In the genomic region with DNA sequence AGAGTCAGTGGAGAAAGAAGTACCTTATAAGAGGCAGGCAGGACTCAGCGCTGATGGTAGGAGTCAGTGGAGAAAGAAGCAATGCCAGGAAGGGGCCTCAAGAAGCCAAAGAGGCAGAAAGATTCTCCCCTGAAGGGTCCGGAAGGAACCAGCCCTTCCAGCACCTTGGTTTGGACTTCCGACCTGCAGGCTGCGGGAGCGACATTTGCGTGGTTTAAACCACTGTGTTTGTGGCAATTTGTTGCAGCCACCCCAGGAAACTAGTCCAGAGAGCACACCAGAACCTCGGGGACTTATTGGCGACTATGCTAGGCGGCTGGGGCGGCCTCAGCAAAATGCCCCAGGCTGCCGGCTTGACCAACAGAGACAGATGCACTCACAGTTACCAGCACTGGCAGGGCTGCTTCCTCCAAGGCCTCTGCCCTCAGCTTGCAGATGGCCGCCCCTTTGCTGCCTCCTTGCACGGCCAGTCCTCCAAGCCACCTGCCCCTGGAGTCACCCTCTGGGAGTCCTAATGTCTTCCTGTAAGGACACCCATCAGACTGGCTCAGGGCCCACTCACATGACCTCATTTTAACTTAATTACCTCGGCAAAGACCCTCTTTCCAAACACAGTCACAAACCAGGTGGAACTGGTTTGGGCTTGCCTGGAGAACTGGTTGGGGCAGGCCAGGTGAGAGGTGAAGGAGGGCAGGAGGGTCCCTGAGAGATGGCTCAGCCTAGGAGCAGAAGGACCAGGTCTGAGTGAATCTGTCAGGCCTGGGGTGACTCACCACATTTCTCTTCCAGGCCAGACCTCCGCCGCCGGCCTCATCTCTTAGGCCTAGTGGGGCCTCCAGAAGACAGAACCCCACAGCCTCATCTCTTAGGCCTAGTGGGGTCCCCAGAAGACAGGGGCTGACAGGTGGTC, we compare ENCODE assay signal across 12 cellular contexts. TPM values are rescaled to one million over a fixed set of nuclear protein-coding genes. Genes with fewer than 3 reads are reported as not detected.
DNase-seq lines count a peak whose midpoint lies in the region; ATAC-seq and TF ChIP-seq lines count a peak whose summit lies in the region.
"Had no signal": no experiment of that assay in that cellular context is flagged by ENCODE, and none has a peak within 500 bp of the region (broad histone marks: within the 10 kb centered on the region; RNA-seq: fewer than 3 reads in every experiment).

No MANE protein-coding gene starts in this region.

- H3K9me3 ChIP-seq in neuronal stem cell (replicated peaks in 1 of 2; ENCODE audit: control insufficient read depth in 2 of 2, insufficient read depth in 1 of 2, low read depth in 1 of 2, low read length in 2 of 2), result no peaks in the 10 kb centered on the region
- no peaks in the 10 kb centered on the region for H3K9me3 ChIP-seq in WERI-Rb-1 (ENCODE audit: severe bottlenecking)
- H3K9me3 ChIP-seq: right lobe of liver had no signal

- H2AK5ac ChIP-seq in neuronal stem cell (ENCODE audit: low read depth, low read length), result no peak overlapping the region

- CTCF ChIA-PET in MCF 10A (lab: Yijun Ruan, JAX), result interaction anchor here (1.8 kb wide), 1 partner anchor 87 kb away, joined by 4 read pairs; no protein-coding TSS in a partner anchor

- no peak overlapping the region for H3K4me3 ChIP-seq in neuronal stem cell (ENCODE audit: low read length in 2 of 2)
- no peak overlapping the region for H3K4me3 ChIP-seq in WERI-Rb-1 (ENCODE audit: low read depth, low read length)
- H3K4me3 ChIP-seq: coronary artery, right lobe of liver had no signal

- BruUV-seq in MCF 10A (replicated peaks; lab: Mats Ljungman, UMichigan), result no TSS peak

- peak overlapping the region; percentile 81 for H3K27ac Mint-ChIP-seq in MCF 10A (ENCODE audit: low read depth, unreplicated experiment)
- H3K27ac Mint-ChIP-seq: stimulated activated naive B cell treated with anti-CD40 and anti-IgM and Interleukin-4, amounts not matched to agents 10 μg/mL and 1 μg/mL and 100 μg/mL, for 72 hours had no signal

- H2BK5ac ChIP-seq in neuronal stem cell (ENCODE audit: low read length), result peak overlapping the region; percentile 43

- H3K27me3 ChIP-seq in neuronal stem cell (ENCODE audit: control insufficient read depth in 3 of 3, insufficient read depth in 3 of 3, low read depth in 1 of 3, low read length in 3 of 3) (no peaks in the 10 kb centered on the region), WERI-Rb-1 (ENCODE audit: insufficient read depth, low read depth, severe bottlenecking) (no peaks in the 10 kb centered on the region)
- H3K27me3 ChIP-seq: right lobe of liver had no signal

- H3K36me3 Mint-ChIP-seq in MCF 10A (ENCODE audit: insufficient read depth, unreplicated experiment), result no peaks in the 10 kb centered on the region
- H3K36me3 Mint-ChIP-seq: stimulated activated naive B cell treated with anti-CD40 and anti-IgM and Interleukin-4, amounts not matched to agents 10 μg/mL and 1 μg/mL and 100 μg/mL, for 72 hours had no signal

- H2AFZ ChIP-seq in neuronal stem cell (ENCODE audit: low read length), result peak overlapping the region; percentile 73

- peak overlapping the region; percentile 3 for H3K18ac ChIP-seq in neuronal stem cell (ENCODE audit: low read length)

- peaks cover 35% of the 10 kb centered on the region for H3K4me1 Mint-ChIP-seq in MCF 10A (ENCODE audit: insufficient read depth, unreplicated experiment)

- intact Hi-C loops in MCF 10A (cut with micrococcal nuclease), result no loop called here

- peak overlapping the region; percentile 33 for H2BK15ac ChIP-seq in neuronal stem cell (ENCODE audit: low read length)

- no CpG with 5 or more reads among the region's 17 CpGs for WGBS in neuronal stem cell (ENCODE audit: extremely low coverage in 2 of 2, insufficient read length in 2 of 2, insufficient replicate concordance in 1 of 2), 2 donors

- ATAC-seq in GM18868 (IDR thresholded peaks at IDR 0.05; ENCODE audit: unreplicated experiment), result no peak
- ATAC-seq in HG03045 (IDR thresholded peaks at IDR 0.05; ENCODE audit: unreplicated experiment), result no peak
- ATAC-seq: right lobe of liver had no signal

- POLR2A ChIA-PET in MCF 10A (lab: Yijun Ruan, JAX), result interaction anchor here (0.8 to 7.4 kb wide), 12 partner anchors 11 to 104 kb away, joined by 3 to 88 read pairs (median 28); no protein-coding TSS in a partner anchor

- H2BK12ac ChIP-seq in neuronal stem cell (ENCODE audit: low read length), result no peak overlapping the region

- H3K4me3 Mint-ChIP-seq in MCF 10A (ENCODE audit: unreplicated experiment), result no peak overlapping the region
- H3K4me3 Mint-ChIP-seq: stimulated activated naive B cell treated with anti-CD40 and anti-IgM and Interleukin-4, amounts not matched to agents 10 μg/mL and 1 μg/mL and 100 μg/mL, for 72 hours had no signal

- no peaks in the 10 kb centered on the region for H3K36me3 ChIP-seq in neuronal stem cell (replicated peaks in 1 of 2; ENCODE audit: control insufficient read depth in 2 of 2, insufficient read depth in 2 of 2, low read length in 2 of 2)
- no peaks in the 10 kb centered on the region for H3K36me3 ChIP-seq in WERI-Rb-1
- H3K36me3 ChIP-seq: right lobe of liver had no signal

- no peak overlapping the region for H3K23ac ChIP-seq in neuronal stem cell (ENCODE audit: low read depth, low read length, poor library complexity)

- TF ChIP-seq CTCF in MCF 10A (IDR thresholded peaks at IDR 0.05; ENCODE audit: unreplicated experiment) (no peak), WERI-Rb-1 (IDR thresholded peaks at IDR 0.05; ENCODE audit: low read depth, low read length) (no peak)

- no peak overlapping the region for H3K9ac ChIP-seq in neuronal stem cell (ENCODE audit: low read depth, low read length, poor library complexity)

- H3K14ac ChIP-seq in neuronal stem cell (ENCODE audit: low read length), result no peak overlapping the region

- peaks cover 11 to 15% of the 10 kb centered on the region in 2 donors for H3K4me1 ChIP-seq in neuronal stem cell (ENCODE audit: control insufficient read depth in 2 of 2, insufficient read depth in 1 of 2, low read depth in 1 of 2, low read length in 2 of 2)

- H3K4me2 ChIP-seq in neuronal stem cell (ENCODE audit: insufficient read depth, low read length, poor library complexity, severe bottlenecking), result no peak overlapping the region

- H2BK120ac ChIP-seq in neuronal stem cell (ENCODE audit: low read depth, low read length), result no peak overlapping the region

- peak overlapping the region; percentile 24 for H4K8ac ChIP-seq in neuronal stem cell (ENCODE audit: low read depth, low read length)

- no peaks in the 10 kb centered on the region for H3K27me3 Mint-ChIP-seq in MCF 10A (ENCODE audit: insufficient read depth, unreplicated experiment)

- DNase-seq in DMS53 (lab: John Stamatoyannopoulos, UW) (peak; percentile 72), MV-4-11 (lab: John Stamatoyannopoulos, UW) (peak; percentile 46), MCF 10A (ENCODE audit: unreplicated experiment) (peak; percentile 66), neuronal stem cell (ENCODE audit: low spot score) (no peak), WERI-Rb-1 (no peak), NK-92 (lab: John Stamatoyannopoulos, UW; ENCODE audit: unreplicated experiment) (no peak)
- DNase-seq: stimulated activated naive B cell treated with anti-CD40 and anti-IgM and Interleukin-4, amounts not matched to agents 10 μg/mL and 1 μg/mL and 100 μg/mL, for 72 hours had no signal

- no peaks in the 10 kb centered on the region for H3K79me1 ChIP-seq in neuronal stem cell (ENCODE audit: low read depth, low read length)

- H3K27ac ChIP-seq in neuronal stem cell (replicated peaks; ENCODE audit: low read length) (no peak overlapping the region), WERI-Rb-1 (no peak overlapping the region)
- H3K27ac ChIP-seq: coronary artery, right lobe of liver had no signal

- no peak overlapping the region for H4K91ac ChIP-seq in neuronal stem cell (ENCODE audit: low read depth, low read length, poor library complexity)

- H3K9me3 Mint-ChIP-seq in MCF 10A (ENCODE audit: unreplicated experiment), result no peaks in the 10 kb centered on the region
- H3K9me3 Mint-ChIP-seq: stimulated activated naive B cell treated with anti-CD40 and anti-IgM and Interleukin-4, amounts not matched to agents 10 μg/mL and 1 μg/mL and 100 μg/mL, for 72 hours had no signal

- H3K4ac ChIP-seq in neuronal stem cell (ENCODE audit: low read length), result no peak overlapping the region

RNA-seq across cellular contexts. Expression of gene CALML3, which starts 26.1 kb away (rescaled TPM):
- total RNA-seq in MCF 10A (2022), result 0.25 and 0.75 TPM in 2 replicates
- not detected for polyA plus RNA-seq in neuronal stem cell (2013, experiment 1 of 2)
- not detected for polyA plus RNA-seq in neuronal stem cell (2013, experiment 2 of 2)
- total RNA-seq: activated CD8-positive, alpha-beta memory T cell treated with anti-CD3 and anti-CD28 coated beads for 36 hours had no signal

RNA-seq across cellular contexts. Expression of gene CALML5, which starts 51.5 kb away (rescaled TPM):
- total RNA-seq in MCF 10A (2022), result not detected in 2 replicates
- polyA plus RNA-seq in neuronal stem cell (2013, experiment 1 of 2), result not detected
- polyA plus RNA-seq in neuronal stem cell (2013, experiment 2 of 2), result not detected
- total RNA-seq: activated CD8-positive, alpha-beta memory T cell treated with anti-CD3 and anti-CD28 coated beads for 36 hours; right lobe of liver had no signal

Comparison
In these comparisons a context has a peak if more than half of its experiments do, and no peak if none do; other contexts are left out.
1. DNase-seq: peak in DMS53 (single experiment), MV-4-11 (single experiment) and MCF 10A (single experiment); none in neuronal stem cell (single experiment), WERI-Rb-1 (single experiment) and NK-92 (single experiment).